In genomic region chr2:7089898-7090510, GRCh38 we compare ENCODE assay signal across 19 cellular contexts.
"Had no signal": no experiment of that assay in that cellular context is flagged by ENCODE, and none has a peak within 500 bp of the region (broad histone marks: within the 10 kb centered on the region; RNA-seq: fewer than 3 reads in every experiment).

No MANE protein-coding gene starts in this region.

- H3K4me3 ChIP-seq: mucosa of descending colon, neural progenitor cell, prostate gland, right atrium auricular region, skin epidermis, spleen had no signal

- H3K27ac Mint-ChIP-seq: effector memory CD8-positive, alpha-beta T cell; mesothelial cell of epicardium; naive thymus-derived CD4-positive, alpha-beta T cell; nephron; neural progenitor cell; stimulated activated naive B cell treated with anti-CD40 and anti-IgM and Interleukin-4, amounts not matched to agents 10 μg/mL and 1 μg/mL and 100 μg/mL, for 72 hours; stimulated activated naive CD8-positive, alpha-beta T cell treated with anti-CD3 and anti-CD28 coated beads, Interleukin-15, Interleukin-2, amounts not matched to agents 100 ng/mL and 50 ng/mL, for 24 hours; type B pancreatic cell had no signal

- H3K27me3 Mint-ChIP-seq: stimulated activated naive CD8-positive, alpha-beta T cell treated with anti-CD3 and anti-CD28 coated beads, Interleukin-15, Interleukin-2, amounts not matched to agents 100 ng/mL and 50 ng/mL, for 24 hours; type B pancreatic cell had no signal

- DNase-seq: cortex of kidney; effector memory CD8-positive, alpha-beta T cell; erythroblast; mesenchymal stem cell; mucosa of descending colon; naive thymus-derived CD4-positive, alpha-beta T cell; nucleus accumbens; spleen; stimulated activated CD4-positive, alpha-beta T cell treated with anti-CD3 and anti-CD28 coated beads, Interleukin-4, amount 100 ng/mL, for 4 hours; stimulated activated naive B cell treated with anti-CD40 and anti-IgM and Interleukin-4, amounts not matched to agents 10 μg/mL and 1 μg/mL and 100 μg/mL, for 72 hours had no signal

- H3K4me3 Mint-ChIP-seq: effector memory CD8-positive, alpha-beta T cell; mesothelial cell of epicardium; naive thymus-derived CD4-positive, alpha-beta T cell; nephron; neural progenitor cell; stimulated activated naive B cell treated with anti-CD40 and anti-IgM and Interleukin-4, amounts not matched to agents 10 μg/mL and 1 μg/mL and 100 μg/mL, for 72 hours; stimulated activated naive CD8-positive, alpha-beta T cell treated with anti-CD3 and anti-CD28 coated beads, Interleukin-15, Interleukin-2, amounts not matched to agents 100 ng/mL and 50 ng/mL, for 24 hours; type B pancreatic cell had no signal

- H3K9me3 Mint-ChIP-seq: effector memory CD8-positive, alpha-beta T cell; type B pancreatic cell had no signal

- ATAC-seq: effector memory CD8-positive, alpha-beta T cell; left lobe of liver; mucosa of descending colon; stimulated activated naive B cell treated with anti-CD40 and anti-IgM and Interleukin-4, amounts not matched to agents 10 μg/mL and 1 μg/mL and 100 μg/mL, for 72 hours had no signal

- H3K36me3 ChIP-seq: neural progenitor cell, prostate gland, right atrium auricular region had no signal

- H3K4me1 ChIP-seq: neural progenitor cell, prostate gland, right atrium auricular region, spleen had no signal

- H3K27ac ChIP-seq: neural progenitor cell, prostate gland, right atrium auricular region, skin epidermis, spleen had no signal

- H3K9me3 ChIP-seq: mucosa of descending colon, prostate gland, right atrium auricular region had no signal

- H3K27me3 ChIP-seq: neural progenitor cell, right atrium auricular region, spleen had no signal

- H3K4me1 Mint-ChIP-seq: naive thymus-derived CD4-positive, alpha-beta T cell had no signal

- H3K36me3 Mint-ChIP-seq: mesothelial cell of epicardium; stimulated activated naive B cell treated with anti-CD40 and anti-IgM and Interleukin-4, amounts not matched to agents 10 μg/mL and 1 μg/mL and 100 μg/mL, for 72 hours; type B pancreatic cell had no signal
